2 cellular contexts compared by ENCODE assay signal in genomic region chr12:93593833-93594232, GRCh38.
TF ChIP-seq lines count a peak whose summit lies in the region.

No MANE protein-coding gene starts in this region.

TF ChIP-seq in HepG2, 621 proteins besides CTCF, POLR2A, EP300 and RAD21:
- TF ChIP-seq ZNF691 (CRISPR knock-in tag; IDR thresholded peaks at IDR 0.05; ENCODE audit: borderline replicate concordance, low read depth) (no peak), ZBTB33 (CRISPR knock-in tag; IDR thresholded peaks at IDR 0.05) (no peak), BORCS8-MEF2B (CRISPR knock-in tag; IDR thresholded peaks at IDR 0.05) (no peak), ZUFSP (CRISPR knock-in tag; IDR thresholded peaks at IDR 0.05; ENCODE audit: borderline replicate concordance) (no peak), SETDB1 (CRISPR knock-in tag; IDR thresholded peaks at IDR 0.05; ENCODE audit: borderline replicate concordance) (no peak), KDM2A (CRISPR knock-in tag; IDR thresholded peaks at IDR 0.05; ENCODE audit: borderline replicate concordance, low read depth) (no peak), ARID3A (IDR thresholded peaks at IDR 0.05; ENCODE audit: low read depth, low read length) (no peak), MTF2 (CRISPR knock-in tag; IDR thresholded peaks at IDR 0.05; ENCODE audit: borderline replicate concordance) (no peak), CENPX (CRISPR knock-in tag; IDR thresholded peaks at IDR 0.05) (no peak)

TF ChIP-seq in K562, 482 proteins besides CTCF, POLR2A, EP300 and RAD21:
- TF ChIP-seq ZNF639 (CRISPR knock-in tag; conservative IDR thresholded peaks at IDR 0.05 in 1 of 2, IDR thresholded peaks at IDR 0.05 in 1 of 2) = no peak
- TF ChIP-seq CBFA2T3 (IDR thresholded peaks at IDR 0.05) = peak; percentile 51; the same call in 1 of the 2 replicates
- no peak for TF ChIP-seq ZNF655 (CRISPR knock-in tag; IDR thresholded peaks at IDR 0.05)
- TF ChIP-seq FOSL1 (tag; conservative IDR thresholded peaks at IDR 0.05) = no peak
- TF ChIP-seq KDM1A (IDR thresholded peaks at IDR 0.05) = peak; percentile 56 to 66; a peak in 3 of 4 replicates
- TF ChIP-seq CCNT2 (IDR thresholded peaks at IDR 0.05; ENCODE audit: borderline replicate concordance, extremely low read depth, insufficient read length, low read depth, low read length) = no peak
- no peak for TF ChIP-seq TCF15 (CRISPR knock-in tag; IDR thresholded peaks at IDR 0.05)
- no peak for TF ChIP-seq HDAC1 (IDR thresholded peaks at IDR 0.05)
- TF ChIP-seq AFF4 (CRISPR knock-in tag; IDR thresholded peaks at IDR 0.05) = no peak
- no peak for TF ChIP-seq SAFB (IDR thresholded peaks at IDR 0.05; ENCODE audit: borderline replicate concordance, low read depth, low read length)
- no peak for TF ChIP-seq E2F6 (IDR thresholded peaks at IDR 0.05; ENCODE audit: borderline replicate concordance in 1 of 2, extremely low read depth in 1 of 2, insufficient read depth in 1 of 2, insufficient read length in 1 of 2, low read depth in 1 of 2, low read length in 1 of 2, poor library complexity in 1 of 2, severe bottlenecking in 1 of 2)
- TF ChIP-seq ARID3B (CRISPR knock-in tag; IDR thresholded peaks at IDR 0.05; ENCODE audit: borderline replicate concordance) = no peak
- TF ChIP-seq MEF2A (IDR thresholded peaks at IDR 0.05; ENCODE audit: control insufficient read depth, low read depth, low read length) = peak; percentile 80; the same call in 1 of the 2 replicates
- no peak for TF ChIP-seq TGIF2 (CRISPR knock-in tag; IDR thresholded peaks at IDR 0.05)
- TF ChIP-seq ESRRA (IDR thresholded peaks at IDR 0.05; ENCODE audit: borderline replicate concordance, low read depth) = no peak
- no peak for TF ChIP-seq ZNF395 (CRISPR knock-in tag; IDR thresholded peaks at IDR 0.05)
- TF ChIP-seq CLOCK (CRISPR knock-in tag; IDR thresholded peaks at IDR 0.05; ENCODE audit: borderline replicate concordance) = no peak
- TF ChIP-seq NFIX (CRISPR knock-in tag; IDR thresholded peaks at IDR 0.05; ENCODE audit: low read depth) = no peak
- no peak for TF ChIP-seq ILK (tag; IDR thresholded peaks at IDR 0.05; ENCODE audit: borderline replicate concordance, low read depth)
- no peak for TF ChIP-seq SRSF7 (optimal IDR thresholded peaks at IDR 0.05; ENCODE audit: low read depth, low read length)
- TF ChIP-seq YY1 (IDR thresholded peaks at IDR 0.05; ENCODE audit: borderline replicate concordance in 1 of 3, control insufficient read depth in 1 of 3, extremely low read depth in 1 of 3, insufficient read depth in 3 of 3, insufficient read length in 1 of 3, insufficient replicate concordance in 2 of 3, low read depth in 1 of 3, low read length in 2 of 3) = no peak
- no peak for TF ChIP-seq MTA2 (IDR thresholded peaks at IDR 0.05; ENCODE audit: low read depth)
- TF ChIP-seq U2AF2 (optimal IDR thresholded peaks at IDR 0.05; ENCODE audit: low read depth, low read length) = no peak
